In genomic region chr17:75182319-75182568, GRCh38 we compare ENCODE assay signal across 9 cellular contexts. TPM values are rescaled to one million over a fixed set of nuclear protein-coding genes. Genes with fewer than 3 reads are reported as not detected.
A peak's percentile ranks its signal among the peaks of the same experiment; 100 is the strongest.
DNase-seq lines count a peak whose midpoint lies in the region; ATAC-seq, FAIRE-seq and TF ChIP-seq lines count a peak whose summit lies in the region.
"Had no signal": no experiment of that assay in that cellular context is flagged by ENCODE, and none has a peak within 500 bp of the region (broad histone marks: within the 10 kb centered on the region; RNA-seq: fewer than 3 reads in every experiment).

No MANE protein-coding gene starts in this region.

- no peak for TF ChIP-seq CTCF in fibroblast of pulmonary artery (IDR thresholded peaks at IDR 0.05; ENCODE audit: low read length, missing control alignments)

- no peak for TF ChIP-seq POLR2A in H54 (IDR thresholded peaks at IDR 0.05; ENCODE audit: low read depth, low read length)

- H3K4me3 Mint-ChIP-seq in activated T-cell treated with anti-CD3 and anti-CD28 coated beads, Interleukin-2, amount 50 U/mL, for 72 hours = peak overlapping the region; percentile 90 to 99

- no peak for DNase-seq in activated T-cell treated with anti-CD3 and anti-CD28 coated beads, Interleukin-2, amount 50 U/mL, for 72 hours
- no peak for DNase-seq in activated T-cell treated with anti-CD3 and anti-CD28 coated beads for 4 hours
- DNase-seq in SJCRH30 = no peak
- no peak for DNase-seq in fibroblast of pulmonary artery (ENCODE audit: low read depth)
- DNase-seq in posterior vena cava (ENCODE audit: low spot score) = peak; percentile 91
- DNase-seq in H54 (ENCODE audit: insufficient read length, low spot score) = no peak
- no peak for DNase-seq in NCI-H226

- peaks cover 42% of the 10 kb centered on the region for H3K4me1 Mint-ChIP-seq in activated T-cell treated with anti-CD3 and anti-CD28 coated beads, Interleukin-2, amount 50 U/mL, for 72 hours (ENCODE audit: low read depth)

- intact Hi-C loops in posterior vena cava (cut with DNase I) = loop anchor here in 1 of 2 donors (10.0 kb wide), 1 partner anchor 77 kb away; the partner anchor contains the start of gene ARMC7

- peak; percentile 2 to 3 for ATAC-seq in activated T-cell treated with anti-CD3 and anti-CD28 coated beads, Interleukin-2, amount 50 U/mL, for 72 hours (replicated peaks in 1 of 2)
- no peak for ATAC-seq in HG02852 (IDR thresholded peaks at IDR 0.05; ENCODE audit: unreplicated experiment)

- H3K4me3 ChIP-seq in SJCRH30 (peak overlapping the region; percentile 89), fibroblast of pulmonary artery (replicated peaks; ENCODE audit: low read depth, low read length) (peak overlapping the region; percentile 82)

- H3K27ac ChIP-seq in SJCRH30 = peak overlapping the region; percentile 87

- no peak overlapping the region for H3K27ac Mint-ChIP-seq in activated T-cell treated with anti-CD3 and anti-CD28 coated beads, Interleukin-2, amount 50 U/mL, for 72 hours

- no peaks in the 10 kb centered on the region for H3K27me3 Mint-ChIP-seq in activated T-cell treated with anti-CD3 and anti-CD28 coated beads, Interleukin-2, amount 50 U/mL, for 72 hours (ENCODE audit: low read depth)

- H3K36me3 ChIP-seq in SJCRH30 = peaks cover 31% of the 10 kb centered on the region

- H3K27me3 ChIP-seq in SJCRH30 = no peaks in the 10 kb centered on the region

- FAIRE-seq in H54 (lab: Jason Lieb, UNC) = no peak
- FAIRE-seq: endometrium had no signal

- peaks cover 7 to 16% of the 10 kb centered on the region in 2 donors for H3K36me3 Mint-ChIP-seq in activated T-cell treated with anti-CD3 and anti-CD28 coated beads, Interleukin-2, amount 50 U/mL, for 72 hours (ENCODE audit: insufficient read depth in 2 of 2)

- H3K9me3 ChIP-seq in SJCRH30 (replicated peaks) = no peaks in the 10 kb centered on the region

- no peaks in the 10 kb centered on the region for H3K9me3 Mint-ChIP-seq in activated T-cell treated with anti-CD3 and anti-CD28 coated beads, Interleukin-2, amount 50 U/mL, for 72 hours

- H3K4me1 ChIP-seq in SJCRH30 = peaks cover 8% of the 10 kb centered on the region; the same call in 1 of the 2 replicates

RNA-seq across cellular contexts. Expression of gene SUMO2, which starts 0.5 kb away (rescaled TPM):
- total RNA-seq in activated T-cell treated with anti-CD3 and anti-CD28 coated beads, Interleukin-2, amount 50 U/mL, for 72 hours = 100 to 1,000 TPM; 361 to 368 TPM
- total RNA-seq in SJCRH30 (2014; rRNA removed; shearing (Covaris generic)) = 433 and 472 TPM in 2 replicates
- 100 to 1,000 TPM; 221 to 238 TPM for total RNA-seq in posterior vena cava

RNA-seq across cellular contexts. Expression of gene NUP85, which starts 23.2 kb away (rescaled TPM):
- total RNA-seq in activated T-cell treated with anti-CD3 and anti-CD28 coated beads, Interleukin-2, amount 50 U/mL, for 72 hours = 100 to 1,000 TPM in 1 of 2 donors, 10 to 100 TPM in 1; 88.3 to 114 TPM
- total RNA-seq in SJCRH30 (2014; rRNA removed; shearing (Covaris generic)) = 95.4 and 103 TPM in 2 replicates
- 10 to 100 TPM; 49.6 to 50.9 TPM for total RNA-seq in posterior vena cava

RNA-seq across cellular contexts. Expression of gene JPT1, which starts 27.9 kb away (rescaled TPM):
- total RNA-seq in activated T-cell treated with anti-CD3 and anti-CD28 coated beads, Interleukin-2, amount 50 U/mL, for 72 hours = 100 to 1,000 TPM; 162 to 188 TPM
- 313 and 320 TPM in 2 replicates for total RNA-seq in SJCRH30 (2014; rRNA removed; shearing (Covaris generic))
- 10 to 100 TPM; 20.1 to 22.3 TPM for total RNA-seq in posterior vena cava

RNA-seq across cellular contexts. Expression of gene NT5C, which starts 50.7 kb away (rescaled TPM):
- 10 to 100 TPM; 56.5 to 65.9 TPM for total RNA-seq in activated T-cell treated with anti-CD3 and anti-CD28 coated beads, Interleukin-2, amount 50 U/mL, for 72 hours
- total RNA-seq in SJCRH30 (2014; rRNA removed; shearing (Covaris generic)) = 34.5 and 36.0 TPM in 2 replicates
- 10 to 100 TPM; 26.2 to 33.0 TPM for total RNA-seq in posterior vena cava

Comparison
In these comparisons a context has a peak if more than half of its experiments do, and no peak if none do; other contexts are left out.
1. RNA of gene JPT1, which starts 27.9 kb away (total RNA-seq): 313 to 320 TPM in SJCRH30 and 162 to 188 TPM in activated T-cell treated with anti-CD3 and anti-CD28 coated beads, Interleukin-2, amount 50 U/mL, for 72 hours; 20.1 to 22.3 TPM in posterior vena cava; every median in the first group is over 4 times any median in the second.